24 cellular contexts compared by ENCODE assay signal in the genomic region with DNA sequence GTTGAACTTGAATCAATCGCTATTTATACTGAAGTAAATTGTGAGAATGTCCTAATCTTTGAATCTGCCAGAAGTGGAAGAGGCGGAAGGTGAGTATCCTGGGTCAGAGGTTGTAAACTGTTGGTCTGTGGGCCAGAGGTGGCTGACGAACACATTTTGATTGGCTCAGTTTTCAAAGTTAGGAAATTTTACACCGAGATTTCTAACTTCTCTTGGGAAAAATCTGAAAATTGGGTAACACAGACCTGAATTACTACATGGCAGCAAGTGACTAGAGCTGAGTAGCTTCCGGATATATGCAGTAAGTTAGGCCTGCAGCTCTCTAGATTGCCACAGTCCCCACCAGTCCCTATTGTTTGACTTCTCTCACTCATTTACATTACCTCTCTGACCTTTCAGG.
"Had no signal": no experiment of that assay in that cellular context is flagged by ENCODE, and none has a peak within 500 bp of the region (broad histone marks: within the 10 kb centered on the region; RNA-seq: fewer than 3 reads in every experiment).

No MANE protein-coding gene starts in this region.

- H3K27me3 Mint-ChIP-seq: dendritic cell treated with granulocyte-macrophage colony-stimulating factor and Interleukin-4, amounts not matched to agents 40 ng/mL and 50 ng/mL, for 4 days; effector memory CD8-positive, alpha-beta T cell had no signal

- FAIRE-seq: endometrium, islet of Langerhans, keratinocyte had no signal

- H3K4me1 ChIP-seq: colonic mucosa, esophagus squamous epithelium, left lung, lower lobe of right lung had no signal

- H3K27ac Mint-ChIP-seq: dendritic cell treated with granulocyte-macrophage colony-stimulating factor and Interleukin-4, amounts not matched to agents 40 ng/mL and 50 ng/mL, for 4 days; effector memory CD8-positive, alpha-beta T cell; endodermal cell; mesothelial cell of epicardium had no signal

- H3K27me3 ChIP-seq: colonic mucosa, esophagus squamous epithelium, gastrocnemius medialis, heart right ventricle, left lung had no signal

- H3K27ac ChIP-seq: colonic mucosa, epithelial cell of prostate, esophagus squamous epithelium, gastrocnemius medialis, heart right ventricle, left lung, lower lobe of right lung had no signal

- H3K9me3 ChIP-seq: colonic mucosa, esophagus squamous epithelium, gastrocnemius medialis, heart right ventricle, left lung, lower lobe of right lung had no signal

- H3K4me3 Mint-ChIP-seq: dendritic cell treated with granulocyte-macrophage colony-stimulating factor and Interleukin-4, amounts not matched to agents 40 ng/mL and 50 ng/mL, for 4 days; effector memory CD8-positive, alpha-beta T cell; endodermal cell; mesothelial cell of epicardium had no signal

- DNase-seq: colonic mucosa; cortex of kidney; effector CD8-positive, alpha-beta T cell; effector memory CD8-positive, alpha-beta T cell; endodermal cell; esophagus squamous epithelium; foreskin fibroblast; foreskin melanocyte; gastrocnemius medialis; glutamatergic neuron; head of caudate nucleus; heart right ventricle; hippocampal formation; left cardiac atrium; left lung; left ventricle myocardium superior; lower lobe of right lung; mesenchymal stem cell had no signal

- H3K4me1 Mint-ChIP-seq: endodermal cell, mesothelial cell of epicardium had no signal

- ATAC-seq: effector memory CD8-positive, alpha-beta T cell; gastrocnemius medialis; heart right ventricle; left lung; left ventricle myocardium superior; lower lobe of right lung had no signal

- H3K4me3 ChIP-seq: colonic mucosa, esophagus squamous epithelium, gastrocnemius medialis, heart right ventricle, left lung, lower lobe of right lung had no signal

- H3K36me3 ChIP-seq: colonic mucosa, gastrocnemius medialis had no signal

- H3K9me3 Mint-ChIP-seq: dendritic cell treated with granulocyte-macrophage colony-stimulating factor and Interleukin-4, amounts not matched to agents 40 ng/mL and 50 ng/mL, for 4 days; effector memory CD8-positive, alpha-beta T cell; endodermal cell; mesothelial cell of epicardium had no signal
